ENCODE assay signal across 18 cellular contexts in the genomic region with DNA sequence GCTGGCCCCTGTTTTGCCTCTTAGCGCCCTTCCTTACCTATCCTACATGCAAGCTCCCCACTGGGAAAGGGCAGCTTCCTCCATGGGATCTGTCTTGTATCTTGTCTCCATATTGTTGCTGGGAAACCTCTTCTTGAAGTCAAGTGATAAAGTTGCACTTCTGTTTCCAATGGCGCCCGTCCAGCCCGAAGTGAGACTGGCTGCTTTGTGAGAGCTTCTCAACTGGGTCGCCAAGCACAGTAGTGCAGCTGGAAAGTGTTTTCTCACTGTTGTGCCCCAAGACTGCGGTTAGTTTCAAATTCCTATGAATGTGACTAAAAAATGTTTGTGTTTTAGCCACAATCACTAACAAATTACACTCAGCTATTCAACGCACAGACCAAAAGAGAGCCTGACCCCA.
DNase-seq lines count a peak whose midpoint lies in the region; ATAC-seq and TF ChIP-seq lines count a peak whose summit lies in the region.
"Had no signal": no experiment of that assay in that cellular context is flagged by ENCODE, and none has a peak within 500 bp of the region (broad histone marks: within the 10 kb centered on the region; RNA-seq: fewer than 3 reads in every experiment).

No MANE protein-coding gene starts in this region.

- intact Hi-C loops in esophagus muscularis mucosa (cut with DNase I): no loop called here

- H3K27me3 ChIP-seq in esophagus muscularis mucosa (no peaks in the 10 kb centered on the region), suprapubic skin (no peaks in the 10 kb centered on the region)
- H3K27me3 ChIP-seq: pancreas had no signal

- no peak overlapping the region for H3K4me3 ChIP-seq in esophagus muscularis mucosa
- no peak overlapping the region for H3K4me3 ChIP-seq in suprapubic skin
- H3K4me3 ChIP-seq: pancreas had no signal

- H3K27ac ChIP-seq in esophagus muscularis mucosa (replicated peaks in 1 of 4) (no peak overlapping the region), suprapubic skin (peak overlapping the region; percentile 10)
- H3K27ac ChIP-seq: HL-60, pancreas had no signal

- H3K4me1 ChIP-seq in esophagus muscularis mucosa: peaks cover 15 to 24% (median 19%) of the 10 kb centered on the region in 4 donors
- peaks cover 7% of the 10 kb centered on the region for H3K4me1 ChIP-seq in suprapubic skin
- H3K4me1 ChIP-seq: pancreas had no signal

- WGBS in esophagus muscularis mucosa: 91% methylated on average over 7 of the region's 7 CpGs
- 77% methylated on average over 7 of the region's 7 CpGs for WGBS in suprapubic skin

- TF ChIP-seq POLR2A in esophagus muscularis mucosa (IDR thresholded peaks at IDR 0.05; ENCODE audit: low read depth): no peak
- TF ChIP-seq POLR2A in suprapubic skin (IDR thresholded peaks at IDR 0.05): no peak

- ATAC-seq in HG03432 (IDR thresholded peaks at IDR 0.05; ENCODE audit: unreplicated experiment): no peak
- no peak for ATAC-seq in GM18517 (IDR thresholded peaks at IDR 0.05; ENCODE audit: unreplicated experiment)
- ATAC-seq: HCT116, pancreas had no signal

- H3K36me3 ChIP-seq in esophagus muscularis mucosa (no peaks in the 10 kb centered on the region), suprapubic skin (no peaks in the 10 kb centered on the region)
- H3K36me3 ChIP-seq: pancreas had no signal

- no peak for TF ChIP-seq EP300 in esophagus muscularis mucosa (IDR thresholded peaks at IDR 0.05)
- TF ChIP-seq EP300 in suprapubic skin (IDR thresholded peaks at IDR 0.05): no peak

- DNase-seq in LHCN-M2 (ENCODE audit: low read depth) (peak; percentile 41), esophagus muscularis mucosa (ENCODE audit: extremely low spot score) (peak; percentile 87), hepatic stellate cell (ENCODE audit: low spot score) (peak; percentile 2), suprapubic skin (ENCODE audit: low spot score in 2 of 2) (no peak), inferior parietal cortex (ENCODE audit: extremely low spot score) (no peak), 8988T (no peak)
- DNase-seq: activated CD4-positive, alpha-beta T cell treated with anti-CD3 and anti-CD28 coated beads for 48 hours; activated T-cell treated with anti-CD3 and anti-CD28 coated beads, Interleukin-2, amount 50 U/mL, for 24 hours; foreskin melanocyte; immature natural killer cell; NCI-H187; NCI-H526; pancreas; T1000 had no signal

- no peaks in the 10 kb centered on the region for H3K9me3 ChIP-seq in esophagus muscularis mucosa
- no peaks in the 10 kb centered on the region for H3K9me3 ChIP-seq in suprapubic skin
- H3K9me3 ChIP-seq: pancreas had no signal

- TF ChIP-seq CTCF in esophagus muscularis mucosa (IDR thresholded peaks at IDR 0.05) (no peak), suprapubic skin (IDR thresholded peaks at IDR 0.05) (no peak)

Comparison
In these comparisons a context has a peak if more than half of its experiments do, and no peak if none do; other contexts are left out.
1. DNase-seq: peak in LHCN-M2 (single experiment), esophagus muscularis mucosa (single experiment) and hepatic stellate cell (single experiment); none in suprapubic skin (0 of 2), inferior parietal cortex (single experiment) and 8988T (single experiment).